ENCODE assay signal across 12 cellular contexts in genomic region chr5:148403344-148403743, GRCh38. TPM values are rescaled to one million over a fixed set of nuclear protein-coding genes. Genes with fewer than 3 reads are reported as not detected.
DNase-seq lines count a peak whose midpoint lies in the region; ATAC-seq lines count a peak whose summit lies in the region.
"Had no signal": no experiment of that assay in that cellular context is flagged by ENCODE, and none has a peak within 500 bp of the region (broad histone marks: within the 10 kb centered on the region; RNA-seq: fewer than 3 reads in every experiment).

No MANE protein-coding gene starts in this region.

- H3K4me1 ChIP-seq in right cardiac atrium (ENCODE audit: control insufficient read depth, insufficient read depth, low read length) = no peaks in the 10 kb centered on the region

- H3K27ac ChIP-seq in right cardiac atrium (ENCODE audit: low read length) = no peak overlapping the region

- ATAC-seq in GM18511 (IDR thresholded peaks at IDR 0.05; ENCODE audit: unreplicated experiment) (peak; percentile 93), GM21619 (IDR thresholded peaks at IDR 0.05; ENCODE audit: unreplicated experiment) (peak; percentile 59), HG03575 (IDR thresholded peaks at IDR 0.05; ENCODE audit: extremely low read depth, insufficient number of reproducible peaks, low FRiP score, unreplicated experiment) (peak; percentile 62), right cardiac atrium (peak; percentile 51 to 61), HG03097 (IDR thresholded peaks at IDR 0.05; ENCODE audit: low FRiP score, unreplicated experiment) (no peak)

- no peak for DNase-seq in right cardiac atrium
- no peak for DNase-seq in HT-29 (ENCODE audit: low spot score)
- DNase-seq in DMS153 (lab: John Stamatoyannopoulos, UW) = no peak
- no peak for DNase-seq in midbrain (lab: John Stamatoyannopoulos, UW)
- DNase-seq: activated CD4-positive, alpha-beta T cell treated with anti-CD3 and anti-CD28 coated beads for 4 hours; heart right ventricle; NCI-H226; occipital lobe had no signal

- no peak overlapping the region for H3K4me3 ChIP-seq in right cardiac atrium (ENCODE audit: low read length)
- H3K4me3 ChIP-seq: heart right ventricle had no signal

- intact Hi-C loops in right cardiac atrium (cut with DNase I) = no loop called here

- no peaks in the 10 kb centered on the region for H3K9me3 ChIP-seq in right cardiac atrium (ENCODE audit: control insufficient read depth, low read length)
- H3K9me3 ChIP-seq: heart right ventricle had no signal

- no peaks in the 10 kb centered on the region for H3K27me3 ChIP-seq in right cardiac atrium (ENCODE audit: control insufficient read depth, insufficient read depth)
- H3K27me3 ChIP-seq: heart right ventricle had no signal

RNA-seq across cellular contexts. Expression of gene FBXO38, which starts 19.6 kb away (rescaled TPM):
- 10 to 100 TPM; 36.1 to 44.2 (median 42.7) TPM for total RNA-seq in right cardiac atrium
- polyA plus RNA-seq in right cardiac atrium = 17.0 TPM
- 21.4 and 24.2 TPM in 2 replicates for total RNA-seq in HT-29 (2014; rRNA removed; shearing (Covaris generic))
